1 cellular context compared by ENCODE assay signal in the genomic region with DNA sequence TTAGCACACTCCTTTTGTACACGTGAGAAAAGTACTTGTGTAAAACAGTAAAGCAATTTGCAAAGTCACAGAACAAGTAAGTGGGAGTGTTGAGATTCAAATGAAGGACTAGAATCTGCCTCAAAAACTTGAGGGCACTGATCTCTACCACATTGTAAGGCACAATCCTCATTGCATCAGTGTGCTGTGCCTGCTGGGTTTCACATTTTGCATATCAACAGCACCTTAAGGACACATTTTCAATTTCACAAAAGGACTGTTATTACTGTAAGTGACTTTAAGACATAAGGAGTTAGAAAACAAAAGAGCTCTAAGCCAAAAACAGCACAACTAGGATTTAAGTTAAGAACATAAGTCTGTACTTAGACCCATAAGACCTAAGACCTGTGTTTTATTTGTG.
TF ChIP-seq lines count a peak whose summit lies in the region.

No MANE protein-coding gene starts in this region.

TF ChIP-seq in K562, 482 proteins besides CTCF, POLR2A, EP300 and RAD21 (continued from another document):
- TF ChIP-seq PCBP2 (IDR thresholded peaks at IDR 0.05; ENCODE audit: low read depth, low read length, poor library complexity, severe bottlenecking) = no peak
- TF ChIP-seq MAFG (tag; conservative IDR thresholded peaks at IDR 0.05) = no peak
- TF ChIP-seq ELF2 (CRISPR knock-in tag; IDR thresholded peaks at IDR 0.05) = no peak
- no peak for TF ChIP-seq TAF15 (IDR thresholded peaks at IDR 0.05; ENCODE audit: low read depth, low read length)
- TF ChIP-seq ZNF217 (CRISPR knock-in tag; IDR thresholded peaks at IDR 0.05) = no peak
- TF ChIP-seq DPF2 (IDR thresholded peaks at IDR 0.05) = no peak
- no peak for TF ChIP-seq SREBF1 (IDR thresholded peaks at IDR 0.05; ENCODE audit: borderline replicate concordance, low read depth, low read length)
- TF ChIP-seq SIRT6 (IDR thresholded peaks at IDR 0.05; ENCODE audit: low read depth, low read length) = no peak
